Comparison of ENCODE assay signal across 25 cellular contexts in the genomic region with DNA sequence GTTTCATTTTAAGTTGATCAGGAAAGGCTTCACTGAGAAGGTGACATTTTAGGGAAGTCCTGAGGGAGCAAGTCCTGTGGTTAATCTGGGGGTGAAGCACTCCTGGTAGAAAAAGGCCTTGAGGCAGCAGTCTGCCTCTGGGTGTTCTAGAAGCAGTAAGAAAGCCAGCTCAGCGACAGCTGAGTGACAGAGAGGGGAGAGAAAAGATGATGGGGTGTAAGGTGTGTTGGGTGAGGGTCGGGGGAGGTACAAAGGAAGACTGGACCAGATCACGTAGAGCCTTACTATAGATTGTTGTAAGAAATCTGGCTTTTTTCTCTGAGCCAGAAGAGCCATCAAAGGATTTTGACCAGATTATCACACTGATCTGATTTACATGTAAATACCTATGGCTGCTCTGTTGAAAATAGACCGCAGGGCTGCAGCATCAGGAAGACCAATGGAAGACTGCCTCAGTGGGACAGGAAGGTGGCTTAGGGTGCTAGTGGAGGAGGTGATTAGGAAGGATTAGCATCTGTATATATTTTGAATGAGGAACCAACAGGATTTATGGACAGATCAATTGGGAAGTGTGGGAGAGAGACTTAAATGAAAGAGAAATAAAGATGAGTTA.
DNase-seq lines count a peak whose midpoint lies in the region; ATAC-seq and TF ChIP-seq lines count a peak whose summit lies in the region.
"Had no signal": no experiment of that assay in that cellular context is flagged by ENCODE, and none has a peak within 500 bp of the region (broad histone marks: within the 10 kb centered on the region; RNA-seq: fewer than 3 reads in every experiment).

No MANE protein-coding gene starts in this region.

- peaks cover 6% of the 10 kb centered on the region for H3K9me3 Mint-ChIP-seq in activated CD4-positive, alpha-beta T cell treated with anti-CD3 and anti-CD28 coated beads, Interleukin-2, amount 10 ng/mL, durations not matched to agents 7 days and 5 days

- no peak for DNase-seq in activated CD4-positive, alpha-beta T cell treated with anti-CD3 and anti-CD28 coated beads, Interleukin-2, amount 10 ng/mL, durations not matched to agents 7 days and 5 days
- DNase-seq in activated CD4-positive, alpha-beta T cell treated with anti-CD3 and anti-CD28 coated beads, Interleukin-2, amount 50 U/mL, for 4 hours, result no peak
- DNase-seq in WERI-Rb-1, result peak; percentile 68
- no peak for DNase-seq in GM03348 (ENCODE audit: low spot score)
- DNase-seq: 8988T, Calu3, DMS153, DND-41, MV-4-11, NCI-H1105, NCI-H1436 treated with DMSO at 0.1 percent for 48 hours, NCI-H187 treated with DMSO at 0.1 percent for 48 hours, NCI-H2171 treated with DMSO at 0.1 percent for 48 hours, NCI-H446, NCI-H524 treated with DMSO at 0.1 percent for 48 hours, NCI-H774, PC-9, Right ventricle myocardium superior, RPMI8226 had no signal

- H3K27ac ChIP-seq in HUES48 (ENCODE audit: low read depth, low read length) (peak overlapping the region; percentile 42), WERI-Rb-1 (no peak overlapping the region), neutrophil (peak overlapping the region; percentile 23)
- H3K27ac ChIP-seq: PC-9, SJSA1 had no signal

- H3K4me1 ChIP-seq in HUES48 (ENCODE audit: control insufficient read depth, insufficient read depth, low read length) (peaks cover 9% of the 10 kb centered on the region), neutrophil (ENCODE audit: control insufficient read depth in 1 of 2, insufficient read depth in 1 of 2, low read depth in 1 of 2, low read length in 1 of 2) (peaks cover 0 to 9% of the 10 kb centered on the region in 2 experiments)
- H3K4me1 ChIP-seq: SJSA1 had no signal

- TF ChIP-seq CTCF in WERI-Rb-1 (IDR thresholded peaks at IDR 0.05; ENCODE audit: low read depth, low read length), result no peak
- TF ChIP-seq CTCF in neutrophil (IDR thresholded peaks at IDR 0.05), result no peak

- H3K4me1 Mint-ChIP-seq in activated CD4-positive, alpha-beta T cell treated with anti-CD3 and anti-CD28 coated beads, Interleukin-2, amount 10 ng/mL, durations not matched to agents 7 days and 5 days, result peaks cover 5% of the 10 kb centered on the region

- H3K27me3 Mint-ChIP-seq in activated CD4-positive, alpha-beta T cell treated with anti-CD3 and anti-CD28 coated beads, Interleukin-2, amount 10 ng/mL, durations not matched to agents 7 days and 5 days, result no peaks in the 10 kb centered on the region

- no peaks in the 10 kb centered on the region; the same call in 1 of the 2 replicates for H3K9me3 ChIP-seq in HUES48 (ENCODE audit: control insufficient read depth, insufficient read depth, low read length)
- no peaks in the 10 kb centered on the region for H3K9me3 ChIP-seq in WERI-Rb-1 (ENCODE audit: severe bottlenecking)
- no peaks in the 10 kb centered on the region for H3K9me3 ChIP-seq in neutrophil
- H3K9me3 ChIP-seq: SJSA1 had no signal

- H3K4me3 ChIP-seq in HUES48 (ENCODE audit: low read depth, low read length) (no peak overlapping the region), WERI-Rb-1 (ENCODE audit: low read depth, low read length) (no peak overlapping the region), neutrophil (ENCODE audit: low read depth in 1 of 2, low read length in 1 of 2) (no peak overlapping the region)
- H3K4me3 ChIP-seq: PC-9, SJSA1 had no signal

- H3K9ac ChIP-seq in HUES48 (ENCODE audit: low read depth, low read length), result no peak overlapping the region

- no peak for ATAC-seq in HG02763 (IDR thresholded peaks at IDR 0.05; ENCODE audit: unreplicated experiment)
- no peak for ATAC-seq in HG03520 (IDR thresholded peaks at IDR 0.05; ENCODE audit: unreplicated experiment)

- peak overlapping the region; percentile 36 for H3K27ac Mint-ChIP-seq in activated CD4-positive, alpha-beta T cell treated with anti-CD3 and anti-CD28 coated beads, Interleukin-2, amount 10 ng/mL, durations not matched to agents 7 days and 5 days
- H3K27ac Mint-ChIP-seq: IgD-negative memory B cell had no signal

- no peaks in the 10 kb centered on the region for H3K36me3 ChIP-seq in HUES48 (ENCODE audit: control insufficient read depth, insufficient read depth, low read length)
- no peaks in the 10 kb centered on the region for H3K36me3 ChIP-seq in WERI-Rb-1
- no peaks in the 10 kb centered on the region for H3K36me3 ChIP-seq in neutrophil
- H3K36me3 ChIP-seq: SJSA1 had no signal

- POLR2A ChIA-PET in activated CD4-positive, alpha-beta T cell treated with anti-CD3 and anti-CD28 coated beads, Interleukin-2, amount 10 ng/mL, durations not matched to agents 7 days and 5 days (lab: Charles Lee), result no interaction called here

- no peaks in the 10 kb centered on the region for H3K36me3 Mint-ChIP-seq in activated CD4-positive, alpha-beta T cell treated with anti-CD3 and anti-CD28 coated beads, Interleukin-2, amount 10 ng/mL, durations not matched to agents 7 days and 5 days (ENCODE audit: low read depth)
- H3K36me3 Mint-ChIP-seq: IgD-negative memory B cell had no signal

- no peak overlapping the region for H3K4me3 Mint-ChIP-seq in activated CD4-positive, alpha-beta T cell treated with anti-CD3 and anti-CD28 coated beads, Interleukin-2, amount 10 ng/mL, durations not matched to agents 7 days and 5 days
- H3K4me3 Mint-ChIP-seq: IgD-negative memory B cell had no signal

- CTCF ChIA-PET in activated CD4-positive, alpha-beta T cell treated with anti-CD3 and anti-CD28 coated beads, Interleukin-2, amount 10 ng/mL, durations not matched to agents 7 days and 5 days (lab: Charles Lee), result no interaction called here

- H3K27me3 ChIP-seq in HUES48 (ENCODE audit: control insufficient read depth, insufficient read depth, low read length) (no peaks in the 10 kb centered on the region), WERI-Rb-1 (ENCODE audit: insufficient read depth, low read depth, severe bottlenecking) (no peaks in the 10 kb centered on the region), neutrophil (no peaks in the 10 kb centered on the region)
- H3K27me3 ChIP-seq: SJSA1 had no signal
